In genomic region chr12:110858848-110859247, GRCh38 we compare ENCODE assay signal across 33 cellular contexts. TPM values are rescaled to one million over a fixed set of nuclear protein-coding genes. Genes with fewer than 3 reads are reported as not detected.
DNase-seq lines count a peak whose midpoint lies in the region; ATAC-seq and TF ChIP-seq lines count a peak whose summit lies in the region.
"Had no signal": no experiment of that assay in that cellular context is flagged by ENCODE, and none has a peak within 500 bp of the region (broad histone marks: within the 10 kb centered on the region; RNA-seq: fewer than 3 reads in every experiment).

No MANE protein-coding gene starts in this region.

- H2AFZ ChIP-seq in IMR-90 (replicated peaks; ENCODE audit: low read length, poor library complexity): peak overlapping the region; percentile 11

- H3K27me3 ChIP-seq in IMR-90 (ENCODE audit: control insufficient read depth, insufficient read depth, low read length): no peaks in the 10 kb centered on the region; the same call in 1 of the 2 replicates
- H3K27me3 ChIP-seq: esophagus squamous epithelium, stomach, thyroid gland, vagina had no signal

- H3K23ac ChIP-seq in IMR-90 (ENCODE audit: low read depth, low read length): no peak overlapping the region

- H3K36me3 ChIP-seq in IMR-90 (ENCODE audit: control insufficient read depth, insufficient read depth, low read length): no peaks in the 10 kb centered on the region
- H3K36me3 ChIP-seq: esophagus squamous epithelium, stomach, thyroid gland, vagina had no signal

- dilution Hi-C loops in IMR-90 (cut with HindIII; ENCODE audit: low sequenced_read_pairs, unreplicated experiment): no loop called here

- no peak overlapping the region for H4K91ac ChIP-seq in IMR-90 (ENCODE audit: insufficient read depth, low read depth, low read length)

- H2BK120ac ChIP-seq in IMR-90 (ENCODE audit: low read depth, low read length): no peak overlapping the region

- no peak overlapping the region for H4K8ac ChIP-seq in IMR-90 (ENCODE audit: low read depth in 2 of 2, low read length in 2 of 2)

- no peak overlapping the region for H3K56ac ChIP-seq in IMR-90 (ENCODE audit: extremely low read depth, insufficient read depth, low read length)

- no peak overlapping the region for H2AK9ac ChIP-seq in IMR-90 (replicated peaks; ENCODE audit: low read depth, low read length, poor library complexity)

- H3K9ac ChIP-seq in IMR-90 (ENCODE audit: low read depth, low read length): no peak overlapping the region

- H2AK5ac ChIP-seq in IMR-90 (ENCODE audit: low read depth, low read length): no peak overlapping the region

- H3K79me1 ChIP-seq in IMR-90 (ENCODE audit: low read depth in 1 of 2, low read length in 2 of 2): no peaks in the 10 kb centered on the region

- no peak overlapping the region for H2BK20ac ChIP-seq in IMR-90 (ENCODE audit: low read depth, low read length)

- no peak overlapping the region for H2BK5ac ChIP-seq in IMR-90 (ENCODE audit: low read depth, low read length, poor library complexity, severe bottlenecking)

- H2BK15ac ChIP-seq in IMR-90 (ENCODE audit: low read depth, low read length): no peak overlapping the region

- no peak for ATAC-seq in IMR-90 (ENCODE audit: low read depth)
- ATAC-seq in GM21619 (IDR thresholded peaks at IDR 0.05; ENCODE audit: unreplicated experiment): no peak
- ATAC-seq: activated CD8-positive, alpha-beta T cell treated with anti-CD3 and anti-CD28 coated beads, Interleukin-2, amount 10 ng/mL, durations not matched to agents 7 days and 5 days had no signal

- TF ChIP-seq POLR2A in IMR-90 (IDR thresholded peaks at IDR 0.05; ENCODE audit: low read depth, low read length): no peak

- DNase-seq in DMS 273 (lab: John Stamatoyannopoulos, UW; ENCODE audit: unreplicated experiment): peak; percentile 9
- no peak for DNase-seq in DMS 273 treated with DMSO at 0.1 percent for 48 hours (lab: John Stamatoyannopoulos, UW)
- DNase-seq in IMR-90: no peak
- peak; percentile 22 for DNase-seq in SW480 (ENCODE audit: low spot score)
- peak; percentile 55 for DNase-seq in myocyte (ENCODE audit: low read depth)
- no peak for DNase-seq in NCI-H2227 (lab: John Stamatoyannopoulos, UW; ENCODE audit: unreplicated experiment)
- DNase-seq in SW 1271 (lab: John Stamatoyannopoulos, UW): no peak
- DNase-seq: activated CD8-positive, alpha-beta T cell treated with anti-CD3 and anti-CD28 coated beads, Interleukin-2, amount 10 ng/mL, durations not matched to agents 7 days and 5 days; activated effector memory CD4-positive, alpha-beta T cell treated with Interleukin-2 at 50 U/mL for 16 hours; activated naive CD8-positive, alpha-beta T cell treated with anti-CD3 and anti-CD28 coated beads, Interleukin-2, amount 10 ng/mL, durations not matched to agents 7 days and 5 days; activated T-cell treated with anti-CD3 and anti-CD28 coated beads for 4 hours; CD4-positive, CD25-positive, alpha-beta regulatory T cell; central memory CD4-positive, alpha-beta T cell; dermis blood vessel endothelial cell; esophagus squamous epithelium; immature natural killer cell; Karpas-422; NCI-H1048; NCI-H1694 treated with DMSO at 0.1 percent for 48 hours; NCI-H2171; NCI-H524 treated with DMSO at 0.1 percent for 48 hours; occipital lobe; stimulated activated CD4-positive, alpha-beta T cell treated with anti-CD3 and anti-CD28 coated beads, Interleukin-1b, Interleukin-23, amount 100 ng/mL, for 48 hours; stomach; T-helper 2 cell; thyroid gland had no signal

- H3K4me2 ChIP-seq in IMR-90 (ENCODE audit: low read depth, low read length): no peak overlapping the region
- H3K4me2 ChIP-seq: smooth muscle cell had no signal

- intact Hi-C loops in IMR-90 (cut with micrococcal nuclease): no loop called here

- TF ChIP-seq CTCF in IMR-90 (conservative IDR thresholded peaks at IDR 0.05; ENCODE audit: low read depth, low read length): no peak

- H4K5ac ChIP-seq in IMR-90 (ENCODE audit: low read depth, low read length): no peak overlapping the region

- H3K9me1 ChIP-seq in IMR-90 (ENCODE audit: insufficient read depth, low read length): no peaks in the 10 kb centered on the region

- in situ Hi-C loops in IMR-90 (cut with MboI; ENCODE audit: low sequenced_read_pairs): no loop called here

- no peaks in the 10 kb centered on the region for H3K9me3 ChIP-seq in IMR-90 (ENCODE audit: control insufficient read depth, insufficient read depth, low read length)
- H3K9me3 ChIP-seq: esophagus squamous epithelium, stomach, thyroid gland, vagina had no signal

- no peak for TF ChIP-seq RAD21 in IMR-90 (IDR thresholded peaks at IDR 0.05; ENCODE audit: low read length)

- BruUV-seq in IMR-90 (replicated peaks; lab: Mats Ljungman, UMichigan): no TSS peak

- no peak overlapping the region for H3K4ac ChIP-seq in IMR-90 (ENCODE audit: low read depth, low read length)

- no peak overlapping the region for H3K14ac ChIP-seq in IMR-90 (replicated peaks; ENCODE audit: low read depth, low read length)

- H4K20me1 ChIP-seq in IMR-90 (ENCODE audit: insufficient read depth, low read length): no peaks in the 10 kb centered on the region

- no peak overlapping the region for H3K27ac ChIP-seq in IMR-90 (ENCODE audit: insufficient read depth, low read length)
- H3K27ac ChIP-seq: 22Rv1, esophagus squamous epithelium, stomach, thyroid gland, vagina had no signal

- POLR2A ChIA-PET in IMR-90 (lab: Charles Lee; ENCODE audit: unreplicated experiment): no interaction called here

- H3K4me3 ChIP-seq in IMR-90 (ENCODE audit: insufficient read depth, low read depth, low read length): no peak overlapping the region
- H3K4me3 ChIP-seq: esophagus squamous epithelium, smooth muscle cell, stomach, thyroid gland, vagina had no signal

- CTCF ChIA-PET in IMR-90 (lab: Yijun Ruan, JAX): no interaction called here

- H3K4me1 ChIP-seq in IMR-90 (ENCODE audit: control insufficient read depth, insufficient read depth, low read length): no peaks in the 10 kb centered on the region
- H3K4me1 ChIP-seq: esophagus squamous epithelium, stomach, thyroid gland, vagina had no signal

- no CpG with 5 or more reads among the region's 8 CpGs for WGBS in IMR-90 (ENCODE audit: extremely low coverage in 2 of 2, insufficient read length in 1 of 2), 2 experiments

- no peak overlapping the region for H3K18ac ChIP-seq in IMR-90 (ENCODE audit: low read depth, low read length)

TF ChIP-seq in IMR-90, 13 proteins besides CTCF, POLR2A, EP300 and RAD21:
- TF ChIP-seq MAFK (IDR thresholded peaks at IDR 0.05; ENCODE audit: low read depth, low read length): no peak
- TF ChIP-seq CHD1 (IDR thresholded peaks at IDR 0.05; ENCODE audit: low read depth, low read length): no peak
- TF ChIP-seq SMC3 (IDR thresholded peaks at IDR 0.05; ENCODE audit: low read depth, low read length): no peak
- TF ChIP-seq NFE2L2 (IDR thresholded peaks at IDR 0.05; ENCODE audit: low read depth, low read length): no peak
- TF ChIP-seq MXI1 (IDR thresholded peaks at IDR 0.05; ENCODE audit: borderline replicate concordance, low read depth, low read length): no peak
- no peak for TF ChIP-seq MAZ (IDR thresholded peaks at IDR 0.05; ENCODE audit: borderline replicate concordance, low read depth, low read length)

RNA-seq across cellular contexts. Expression of gene CCDC63, which starts 12.1 kb away (rescaled TPM):
- total RNA-seq in IMR-90 (2012; rRNA removed): not detected in 2 replicates
- polyA plus RNA-seq in IMR-90 (2012; rRNA removed): not detected in 2 replicates
- polyA plus RNA-seq in IMR-90 (2012; cell fraction: cytosol; rRNA removed): not detected in 2 replicates
- polyA plus RNA-seq in IMR-90 (2012; cell fraction: nucleus; rRNA removed; ENCODE audit: low replicate concordance): not detected in 2 replicates
- total RNA-seq in myocyte: not detected in 2 replicates
- polyA plus RNA-seq in myocyte (2012): 0.04 TPM
- total RNA-seq: activated CD8-positive, alpha-beta T cell treated with anti-CD3 and anti-CD28 coated beads, Interleukin-2, amount 10 ng/mL, durations not matched to agents 7 days and 5 days; activated naive CD8-positive, alpha-beta T cell treated with anti-CD3 and anti-CD28 coated beads, Interleukin-2, amount 10 ng/mL, durations not matched to agents 7 days and 5 days; CD4-positive, CD25-positive, alpha-beta regulatory T cell; dermis blood vessel endothelial cell; esophagus squamous epithelium; frontal cortex; HT1080; occipital lobe; renal cortical epithelial cell; smooth muscle cell; stomach; thyroid gland; vagina had no signal
- polyA plus RNA-seq: CD4-positive, CD25-positive, alpha-beta regulatory T cell; immature natural killer cell; smooth muscle cell; stomach had no signal

Comparison
In these comparisons a context has a peak if more than half of its experiments do, and no peak if none do; other contexts are left out.
1. DNase-seq: peak in DMS 273 (single experiment), SW480 (single experiment) and myocyte (single experiment); none in DMS 273 treated with DMSO at 0.1 percent for 48 hours (single experiment), IMR-90 (single experiment), NCI-H2227 (single experiment) and SW 1271 (0 of 2).